10 cellular contexts compared by ENCODE assay signal in the genomic region with DNA sequence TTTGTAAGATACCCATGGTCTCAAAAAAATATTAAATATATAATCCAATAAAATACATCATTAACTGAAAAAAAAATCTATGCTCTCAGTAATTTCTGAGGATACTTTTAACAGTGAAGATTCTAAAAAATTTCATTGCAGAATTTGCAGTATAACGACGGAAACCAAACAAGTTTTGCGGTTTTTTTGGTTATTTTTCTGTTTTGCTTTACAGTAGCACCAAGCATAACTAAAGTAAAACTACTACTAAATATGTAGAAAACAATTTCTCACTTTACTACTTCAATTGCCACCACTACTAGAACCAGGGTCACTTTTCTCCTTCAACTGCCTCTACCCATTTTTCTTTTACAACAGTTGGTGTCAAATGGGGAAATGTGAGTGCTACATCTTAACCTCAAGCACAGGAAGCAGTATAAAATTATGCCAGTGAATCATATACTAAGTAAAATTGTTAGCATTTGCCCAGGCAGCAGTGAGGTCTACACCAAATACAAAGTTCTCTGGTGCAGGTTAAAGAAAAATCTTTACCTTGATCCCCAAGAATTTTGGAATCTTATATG. TPM values are rescaled to one million over a fixed set of nuclear protein-coding genes. Genes with fewer than 3 reads are reported as not detected.
A peak's percentile ranks its signal among the peaks of the same experiment; 100 is the strongest.
DNase-seq lines count a peak whose midpoint lies in the region; ATAC-seq, FAIRE-seq and TF ChIP-seq lines count a peak whose summit lies in the region.
"Had no signal": no experiment of that assay in that cellular context is flagged by ENCODE, and none has a peak within 500 bp of the region (broad histone marks: within the 10 kb centered on the region; RNA-seq: fewer than 3 reads in every experiment).

No MANE protein-coding gene starts in this region.

- RAD21 ChIA-PET in GM12878 (lab: Charles Lee; ENCODE audit: unreplicated experiment) = interaction anchor here (1.1 kb wide), 1 partner anchor 24 kb away, joined by 3 read pairs; the partner anchor contains the start of gene MICU2

- CTCF ChIA-PET in GM12878 (lab: Yijun Ruan, JAX) = interaction anchor here (0.8 kb wide), 1 partner anchor 9 kb away, joined by 3 read pairs; no protein-coding TSS in a partner anchor

- no peak for TF ChIP-seq EP300 in GM12878 (IDR thresholded peaks at IDR 0.05; ENCODE audit: borderline replicate concordance in 1 of 2, control insufficient read depth in 1 of 2, low read depth in 2 of 2, low read length in 2 of 2)

- DNase-seq in ELR (ENCODE audit: low read depth) = peak; percentile 49
- peak; percentile 19 for DNase-seq in GM12878 (ENCODE audit: low read depth, low spot score)
- no peak for DNase-seq in NCI-H82 treated with DMSO at 0.1 percent for 48 hours (lab: John Stamatoyannopoulos, UW; ENCODE audit: unreplicated experiment)
- no peak for DNase-seq in NCI-H2196 (lab: John Stamatoyannopoulos, UW; ENCODE audit: unreplicated experiment)
- no peak for DNase-seq in A172 (ENCODE audit: low spot score)
- DNase-seq: NCI-H82 had no signal

- H3K36me3 ChIP-seq in GM12878 (ENCODE audit: control insufficient read depth in 2 of 2, insufficient read depth in 2 of 2, low read length in 1 of 2) = 0 out of 4 replicates have a peak, but pooled peaks cover 0 to 2% of the 10 kb centered on the region in 2 experiments

- in situ Hi-C loops in GM12878 (cut with MboI) = loop anchor here (5.0 kb wide), 1 partner anchor 53 kb away; no protein-coding TSS in a partner anchor

- no peaks in the 10 kb centered on the region for H4K20me1 ChIP-seq in GM12878 (ENCODE audit: control insufficient read depth, insufficient read depth)

- no peak overlapping the region for H3K9ac ChIP-seq in GM12878 (ENCODE audit: control insufficient read depth, insufficient read depth, low read length)

- intact Hi-C loops in GM12878 (cut with micrococcal nuclease; ENCODE audit: unreplicated experiment) = no loop called here

- no peaks in the 10 kb centered on the region for H3K27me3 ChIP-seq in GM12878 (replicated peaks in 1 of 2; ENCODE audit: control insufficient read depth in 2 of 2, insufficient read depth in 2 of 2, low read length in 1 of 2)

- H3K27ac ChIP-seq in GM12878 (ENCODE audit: control insufficient read depth, insufficient read depth) = no peak overlapping the region

- H3K9me3 ChIP-seq in GM12878 (replicated peaks; ENCODE audit: control insufficient read depth, insufficient read depth, low read length) = peaks cover 8% of the 10 kb centered on the region

- no peak for TF ChIP-seq CTCF in GM12878 (IDR thresholded peaks at IDR 0.05 in 2 of 3, conservative IDR thresholded peaks at IDR 0.05 in 1 of 3; ENCODE audit: control insufficient read depth in 2 of 3, extremely low read depth in 1 of 3, insufficient read depth in 1 of 3, low read depth in 3 of 3, low read length in 3 of 3)

- ATAC-seq in GM21381 (IDR thresholded peaks at IDR 0.05; ENCODE audit: unreplicated experiment) (peak; percentile 67), HG03565 (IDR thresholded peaks at IDR 0.05; ENCODE audit: unreplicated experiment) (peak; percentile 54), GM12878 (peak; percentile 83), GM18873 (IDR thresholded peaks at IDR 0.05; ENCODE audit: low FRiP score, unreplicated experiment) (no peak)
- ATAC-seq: WTC11 had no signal

- TF ChIP-seq POLR2A in GM12878 (IDR thresholded peaks at IDR 0.05; ENCODE audit: low read depth, low read length) = no peak

- BruUV-seq in GM12878 (replicated peaks; lab: Mats Ljungman, UMichigan) = no TSS peak

- peaks cover 4% of the 10 kb centered on the region for H3K4me1 ChIP-seq in GM12878 (ENCODE audit: control insufficient read depth, insufficient read depth, low read length)

- H3K79me2 ChIP-seq in GM12878 (ENCODE audit: control insufficient read depth, insufficient read depth, low read length) = peaks cover 4% of the 10 kb centered on the region

- WGBS in GM12878 (ENCODE audit: insufficient coverage, insufficient replicate concordance, low lambda C conversion rate, missing lambda C conversion rate) = 0% methylated on average over 3 of the region's 3 CpGs

- no peak for TF ChIP-seq RAD21 in GM12878 (IDR thresholded peaks at IDR 0.05; ENCODE audit: insufficient read depth, low read depth, low read length)

- POLR2A ChIA-PET in GM12878 (lab: Charles Lee) = no interaction called here

- peak overlapping the region; percentile 54; the same call in 1 of the 2 replicates for H3K4me2 ChIP-seq in GM12878 (ENCODE audit: control insufficient read depth, insufficient read depth)

- peak; percentile 76 for FAIRE-seq in GM12878 (lab: Jason Lieb, UNC)

- SMC1A ChIA-PET in GM12878 (lab: Charles Lee; ENCODE audit: uncharacterized antibody, unreplicated experiment) = interaction anchor here (1.3 kb wide), 1 partner anchor 20 kb away, joined by 3 read pairs; no protein-coding TSS in a partner anchor

- H2AFZ ChIP-seq in GM12878 (ENCODE audit: control insufficient read depth, low read depth, low read length) = no peak overlapping the region

- no peak overlapping the region for H3K4me3 ChIP-seq in GM12878

TF ChIP-seq in GM12878, 131 proteins besides CTCF, POLR2A, EP300 and RAD21:
- TF ChIP-seq, protein P1, sequence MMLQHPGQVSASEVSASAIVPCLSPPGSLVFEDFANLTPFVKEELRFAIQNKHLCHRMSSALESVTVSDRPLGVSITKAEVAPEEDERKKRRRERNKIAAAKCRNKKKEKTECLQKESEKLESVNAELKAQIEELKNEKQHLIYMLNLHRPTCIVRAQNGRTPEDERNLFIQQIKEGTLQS (IDR thresholded peaks at IDR 0.05; ENCODE audit: borderline replicate concordance, extremely low read depth, low read depth, low read length) = no peak
- TF ChIP-seq RUNX3 (IDR thresholded peaks at IDR 0.05; ENCODE audit: low read length) = peak; percentile 62

RNA-seq across cellular contexts. Expression of gene MICU2, which starts 24.1 kb away (rescaled TPM):
- total RNA-seq in GM12878 (2013; cell fraction: nucleolus; rRNA removed) = 72.7 and 83.0 TPM in 2 replicates
- total RNA-seq in GM12878 (2014; rRNA removed) = 46.1 and 52.1 TPM in 2 replicates
- total RNA-seq in GM12878 (2014; rRNA removed; fragmentation: Illumina TruSeq; extraction: Trizol) = 46.6 and 49.6 TPM in 2 replicates
- total RNA-seq in GM12878 (2021) = 25.9 and 26.9 TPM in 2 replicates
- 11.1 TPM for polyA plus RNA-seq in GM12878 (2011; ENCODE audit: low read depth)
- polyA plus RNA-seq in GM12878 (2011; rRNA removed) = 38.0 and 64.6 TPM in 2 replicates
- polyA plus RNA-seq in GM12878 (2011; cell fraction: cytosol; rRNA removed) = 33.3 and 34.5 TPM in 2 replicates
- polyA plus RNA-seq in GM12878 (2011; cell fraction: nucleus; rRNA removed) = 20.3 and 33.4 TPM in 2 replicates
- polyA plus RNA-seq in GM12878 (2012) = 24.5 and 27.2 TPM in 2 replicates
- polyA plus RNA-seq in GM12878 (2014; fragmentation: Illumina TruSeq; extraction: Trizol) = 42.9 and 52.0 TPM in 2 replicates
- polyA plus RNA-seq in GM12878 (2014; fragmentation: Nextera tagmentation; extraction: Ambion mirVana) = 10 to 100 TPM; 17.7 to 27.8 TPM
- 56.6 and 61.9 TPM in 2 replicates for polyA plus RNA-seq in GM12878 (2014; rRNA removed)
- 10 to 100 TPM; 44.8 to 47.7 TPM for polyA plus RNA-seq in GM12878 (2016; fragmentation: Nextera tagmentation; extraction: Ambion mirVana)
- polyA minus RNA-seq in GM12878 (2011; rRNA and poly(A)+ RNA removed) = 8.7 and 10.2 TPM in 2 replicates
- 7.1 and 8.2 TPM in 2 replicates for polyA minus RNA-seq in GM12878 (2011; cell fraction: cytosol; rRNA and poly(A)+ RNA removed)
- polyA minus RNA-seq in GM12878 (2011; cell fraction: nucleus; rRNA and poly(A)+ RNA removed) = 15.8 and 26.8 TPM in 2 replicates
- 79.3 and 85.1 TPM in 2 replicates for total RNA-seq in A172 (2014; rRNA removed; shearing (Covaris generic))

Comparison
In these comparisons a context has a peak if more than half of its experiments do, and no peak if none do; other contexts are left out.
1. DNase-seq: peak in ELR (single experiment) and GM12878 (single experiment); none in NCI-H82 treated with DMSO at 0.1 percent for 48 hours (single experiment), NCI-H2196 (single experiment) and A172 (single experiment).